In the genomic region with DNA sequence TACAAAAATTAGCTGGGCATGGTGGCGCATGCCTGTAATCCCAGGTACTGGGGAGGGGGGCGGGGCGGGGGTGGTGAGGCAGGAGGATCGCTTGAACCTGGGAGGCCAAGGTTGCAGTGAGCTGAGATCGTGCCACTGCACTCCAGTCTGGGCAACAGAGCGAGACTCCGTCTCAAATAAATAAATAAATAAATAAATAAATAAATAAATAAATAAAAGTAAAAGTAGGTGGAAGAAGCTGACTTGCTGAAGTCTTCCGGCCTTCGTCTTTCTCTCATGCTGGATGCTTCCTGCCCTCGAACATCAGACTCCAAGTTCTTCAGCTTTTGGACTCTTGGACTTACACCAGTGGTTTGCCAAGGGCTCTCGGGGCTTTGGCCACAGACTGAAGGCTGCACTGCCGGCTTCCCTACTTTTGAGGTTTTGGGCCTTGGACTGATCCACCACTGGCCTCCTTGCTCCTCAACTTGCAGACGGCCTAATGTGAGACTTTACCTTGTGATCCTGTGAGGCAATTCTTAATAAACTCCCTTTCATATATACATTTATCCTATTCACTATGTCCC, we compare ENCODE assay signal across 6 cellular contexts. TPM values are rescaled to one million over a fixed set of nuclear protein-coding genes. Genes with fewer than 3 reads are reported as not detected.
DNase-seq lines count a peak whose midpoint lies in the region; TF ChIP-seq lines count a peak whose summit lies in the region.
"Not testable (repeated sequence)": the region's sequence is repeated elsewhere in the genome, so short reads cannot be mapped to it uniquely, and the experiment has no call there.

No MANE protein-coding gene starts in this region.

- peak overlapping the region; percentile 79 to 93 (median 82) for H3K4me3 ChIP-seq in Peyer's patch
- peak overlapping the region; percentile 69 to 73 for H3K4me3 ChIP-seq in ascending aorta
- H3K4me3 ChIP-seq in fibroblast of villous mesenchyme (ENCODE audit: low read depth, low read length), result peak overlapping the region; percentile 70
- peak overlapping the region; percentile 56 to 86 for H3K4me3 ChIP-seq in stomach smooth muscle (ENCODE audit: low read length in 2 of 2)

- TF ChIP-seq CTCF in Calu3 (IDR thresholded peaks at IDR 0.05; ENCODE audit: unreplicated experiment); Peyer's patch (IDR thresholded peaks at IDR 0.05); ascending aorta (IDR thresholded peaks at IDR 0.05); fibroblast of villous mesenchyme (IDR thresholded peaks at IDR 0.05; ENCODE audit: insufficient read depth, low read depth, low read length): not testable (repeated sequence)

- peak overlapping the region; percentile 80 for H3K27ac Mint-ChIP-seq in Calu3 (ENCODE audit: unreplicated experiment)

- CTCF ChIA-PET in Calu3 (lab: Charles Lee), result interaction anchor here (0.6 to 1.4 kb wide), 7 partner anchors 14 to 222 kb away, joined by 3 to 6 read pairs (median 3); a partner anchor contains a TSS

- intact Hi-C loops in Calu3 (cut with micrococcal nuclease; ENCODE audit: unreplicated experiment), result not testable (repeated sequence)
- intact Hi-C loops in ascending aorta (cut with DNase I), result loop anchor here (2.0 kb wide), 1 partner anchor 35 kb away; a partner anchor contains a TSS

- H3K36me3 ChIP-seq in Peyer's patch (peaks cover 0 to 11% (median 0%) of the 10 kb centered on the region in 3 donors), stomach smooth muscle (ENCODE audit: control insufficient read depth in 2 of 2, insufficient read depth in 2 of 2, low read length in 2 of 2) (peaks cover 9 to 14% of the 10 kb centered on the region in 2 donors)
- not testable (repeated sequence) for H3K36me3 ChIP-seq in ascending aorta

- not testable (repeated sequence) for TF ChIP-seq POLR2A in Peyer's patch (IDR thresholded peaks at IDR 0.05)

- H3K27ac ChIP-seq in Peyer's patch (peak overlapping the region; percentile 94 to 96 (median 96)), ascending aorta (peak overlapping the region; percentile 91 to 96), stomach smooth muscle (ENCODE audit: low read length) (peak overlapping the region; percentile 92)

- H3K4me1 ChIP-seq in Peyer's patch, result not testable (repeated sequence)
- H3K4me1 ChIP-seq in ascending aorta (peaks cover 0 to 12% of the 10 kb centered on the region in 2 donors), stomach smooth muscle (ENCODE audit: control insufficient read depth, insufficient read depth, low read length) (peaks cover 19% of the 10 kb centered on the region)

- DNase-seq in Calu3; Peyer's patch; ascending aorta (ENCODE audit: low spot score in 2 of 2): not testable (repeated sequence)
- DNase-seq in fibroblast of villous mesenchyme (ENCODE audit: low read depth) (peak; percentile 15), myocyte (ENCODE audit: low read depth) (peak; percentile 32)

- not testable (repeated sequence) for H3K9me3 ChIP-seq in Peyer's patch; ascending aorta; stomach smooth muscle (ENCODE audit: control insufficient read depth in 2 of 2, low read length in 2 of 2)

- not testable (repeated sequence) for H3K27me3 Mint-ChIP-seq in Calu3 (ENCODE audit: unreplicated experiment)

- H3K9me3 Mint-ChIP-seq in Calu3 (ENCODE audit: low read depth, unreplicated experiment), result not testable (repeated sequence)

- not testable (repeated sequence) for BruUV-seq in Calu3 (replicated peaks; lab: Mats Ljungman, UMichigan)

- not testable (repeated sequence) for H3K27me3 ChIP-seq in Peyer's patch; ascending aorta; stomach smooth muscle (ENCODE audit: control insufficient read depth in 1 of 2, insufficient read depth in 2 of 2, low read length in 2 of 2)

- H3K36me3 Mint-ChIP-seq in Calu3 (ENCODE audit: insufficient read depth, unreplicated experiment), result peaks cover 30% of the 10 kb centered on the region

- H3K4me1 Mint-ChIP-seq in Calu3 (ENCODE audit: low read depth, unreplicated experiment), result peaks cover 20% of the 10 kb centered on the region

- peak overlapping the region; percentile 65 to 91 for H3K9ac ChIP-seq in stomach smooth muscle (ENCODE audit: low read length in 2 of 2)

- H3K4me3 Mint-ChIP-seq in Calu3 (ENCODE audit: low read depth, unreplicated experiment), result peak overlapping the region; percentile 99

RNA-seq across cellular contexts. Expression of a gene that starts 0.6 kb away (rescaled TPM):
- total RNA-seq in Calu3 (2022), result 10.7 and 11.4 TPM in 2 replicates
- 10 to 100 TPM in 2 of 4 donors, 1 to 10 TPM in 2; 9.1 to 14.8 (median 11.8) TPM for total RNA-seq in Peyer's patch
- 4.8 TPM for total RNA-seq in ascending aorta
- total RNA-seq in fibroblast of villous mesenchyme, result 9.0 and 12.5 TPM in 2 replicates
- total RNA-seq in myocyte, result 87.8 and 112 TPM in 2 replicates
- 26.4 TPM for polyA plus RNA-seq in myocyte (2012)

RNA-seq across cellular contexts. Expression of a gene that starts 8.0 kb away (rescaled TPM):
- total RNA-seq in Calu3 (2022), result 45.3 and 50.6 TPM in 2 replicates
- total RNA-seq in Peyer's patch, result 10 to 100 TPM; 30.5 to 48.7 (median 36.6) TPM
- total RNA-seq in ascending aorta, result 17.5 TPM
- 22.2 and 25.9 TPM in 2 replicates for total RNA-seq in fibroblast of villous mesenchyme
- total RNA-seq in myocyte, result 31.3 and 31.8 TPM in 2 replicates
- 71.4 TPM for polyA plus RNA-seq in myocyte (2012)

RNA-seq across cellular contexts. Expression of a gene that starts 34.0 kb away (rescaled TPM):
- 212 and 254 TPM in 2 replicates for total RNA-seq in Calu3 (2022)
- total RNA-seq in Peyer's patch, result 100 to 1,000 TPM; 184 to 228 (median 203) TPM
- 55.2 TPM for total RNA-seq in ascending aorta
- total RNA-seq in fibroblast of villous mesenchyme, result 150 and 153 TPM in 2 replicates
- 178 and 184 TPM in 2 replicates for total RNA-seq in myocyte
- 98.3 TPM for polyA plus RNA-seq in myocyte (2012)

RNA-seq across cellular contexts. Expression of a gene that starts 36.3 kb away (rescaled TPM):
- total RNA-seq in Calu3 (2022), result 0.98 TPM in 1 of 2 replicates, not detected in the other
- total RNA-seq in Peyer's patch, result 100 to 1,000 TPM in 3 of 4 donors, 10 to 100 TPM in 1; 96.6 to 950 (median 626) TPM
- total RNA-seq in ascending aorta, result not detected
- total RNA-seq in fibroblast of villous mesenchyme, result not detected in 2 replicates
- not detected in 2 replicates for total RNA-seq in myocyte
- polyA plus RNA-seq in myocyte (2012), result 0.15 TPM

RNA-seq across cellular contexts. Expression of a gene that starts 42.0 kb away (rescaled TPM):
- total RNA-seq in Calu3 (2022), result 55.5 and 63.3 TPM in 2 replicates
- 10 to 100 TPM; 15.3 to 25.3 (median 23.5) TPM for total RNA-seq in Peyer's patch
- 2.8 TPM for total RNA-seq in ascending aorta
- 23.3 and 28.0 TPM in 2 replicates for total RNA-seq in fibroblast of villous mesenchyme
- total RNA-seq in myocyte, result 29.2 and 32.0 TPM in 2 replicates
- 44.5 TPM for polyA plus RNA-seq in myocyte (2012)
